10 cellular contexts compared by ENCODE assay signal in the genomic region with DNA sequence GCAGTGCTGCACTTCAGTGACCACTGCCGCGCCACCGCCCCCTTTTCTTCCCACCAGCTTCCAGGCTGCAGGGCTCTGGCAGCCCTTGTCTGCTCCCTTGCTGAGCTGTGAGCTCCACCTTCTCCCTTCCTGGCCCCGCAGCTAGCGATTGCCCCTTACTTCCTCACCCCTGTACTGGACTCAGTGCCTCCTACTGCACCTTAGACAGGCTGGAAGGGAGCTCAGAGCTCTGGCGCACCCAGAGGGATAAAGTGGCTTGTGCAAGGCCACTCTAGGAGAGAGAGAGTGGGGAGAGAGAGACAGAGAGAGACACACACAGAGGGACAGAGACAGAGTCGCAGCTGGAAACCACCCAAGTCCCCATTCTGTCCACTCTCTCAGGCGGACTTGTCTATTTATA. TPM values are rescaled to one million over a fixed set of nuclear protein-coding genes. Genes with fewer than 3 reads are reported as not detected.
DNase-seq lines count a peak whose midpoint lies in the region; ATAC-seq and TF ChIP-seq lines count a peak whose summit lies in the region.
"Had no signal": no experiment of that assay in that cellular context is flagged by ENCODE, and none has a peak within 500 bp of the region (broad histone marks: within the 10 kb centered on the region; RNA-seq: fewer than 3 reads in every experiment).

No MANE protein-coding gene starts in this region.

- no peak overlapping the region for H3K4me3 ChIP-seq in thoracic aorta

- peaks cover 32 to 67% of the 10 kb centered on the region in 2 donors for H3K4me1 ChIP-seq in thoracic aorta (ENCODE audit: control insufficient read depth in 1 of 2, low read depth in 2 of 2)

- H3K9me3 Mint-ChIP-seq in progenitor cell of endocrine pancreas (ENCODE audit: low read depth): no peaks in the 10 kb centered on the region

- H3K27ac ChIP-seq in thoracic aorta: peak overlapping the region; percentile 65 to 71

- peaks cover 31% of the 10 kb centered on the region for H3K4me1 Mint-ChIP-seq in progenitor cell of endocrine pancreas (ENCODE audit: low read depth)

- DNase-seq in DMS53 (lab: John Stamatoyannopoulos, UW) (peak; percentile 4), DMS53 treated with DMSO at 0.1 percent for 48 hours (lab: John Stamatoyannopoulos, UW; ENCODE audit: unreplicated experiment) (no peak), cerebellar nuclear complex (lab: John Stamatoyannopoulos, UW) (peak; percentile 24 to 70), kidney tubule cell (ENCODE audit: low spot score) (peak; percentile 21), thoracic aorta (ENCODE audit: low spot score) (no peak), progenitor cell of endocrine pancreas (ENCODE audit: low spot score, unreplicated experiment) (no peak)
- DNase-seq: effector CD4-positive, alpha-beta T cell; GDM1 had no signal

- H3K27me3 Mint-ChIP-seq in progenitor cell of endocrine pancreas: no peaks in the 10 kb centered on the region

- peaks cover 3% of the 10 kb centered on the region for H3K36me3 ChIP-seq in thoracic aorta

- peaks cover 26% of the 10 kb centered on the region for H3K36me3 Mint-ChIP-seq in progenitor cell of endocrine pancreas (ENCODE audit: insufficient read depth)

- H3K9me3 ChIP-seq in thoracic aorta: no peaks in the 10 kb centered on the region

- no peak for TF ChIP-seq CTCF in thoracic aorta (IDR thresholded peaks at IDR 0.05)
- TF ChIP-seq CTCF in progenitor cell of endocrine pancreas (IDR thresholded peaks at IDR 0.05; ENCODE audit: unreplicated experiment): no peak

- no peak overlapping the region for H3K27ac Mint-ChIP-seq in progenitor cell of endocrine pancreas

- no peak overlapping the region for H3K4me3 Mint-ChIP-seq in progenitor cell of endocrine pancreas (ENCODE audit: low read depth)

- ATAC-seq in thoracic aorta (ENCODE audit: insufficient number of reproducible peaks, low FRiP score, low read depth) (no peak), GM21367 (IDR thresholded peaks at IDR 0.05; ENCODE audit: unreplicated experiment) (no peak), GM21447 (IDR thresholded peaks at IDR 0.05; ENCODE audit: unreplicated experiment) (no peak)

- no peaks in the 10 kb centered on the region for H3K27me3 ChIP-seq in thoracic aorta (replicated peaks; ENCODE audit: insufficient read depth)

RNA-seq across cellular contexts. Expression of gene RASL11B, which starts 6.0 kb away (rescaled TPM):
- total RNA-seq in thoracic aorta (1 to 10 TPM; 5.0 to 5.4 TPM), progenitor cell of endocrine pancreas (9.3 and 9.7 TPM in 2 replicates)

Comparison
In these comparisons a context has a peak if more than half of its experiments do, and no peak if none do; other contexts are left out.
1. DNase-seq: peak in DMS53 (single experiment), cerebellar nuclear complex (2 of 2) and kidney tubule cell (single experiment); none in DMS53 treated with DMSO at 0.1 percent for 48 hours (single experiment), thoracic aorta (single experiment) and progenitor cell of endocrine pancreas (single experiment).